7 cellular contexts compared by ENCODE assay signal in genomic region chr20:20710847-20711315, GRCh38. TPM values are rescaled to one million over a fixed set of nuclear protein-coding genes. Genes with fewer than 3 reads are reported as not detected.
DNase-seq lines count a peak whose midpoint lies in the region; ATAC-seq lines count a peak whose summit lies in the region.

No MANE protein-coding gene starts in this region.

- H3K36me3 ChIP-seq in iPS-20b (ENCODE audit: insufficient read depth, low read depth, low read length) (no peaks in the 10 kb centered on the region), subcutaneous abdominal adipose tissue (ENCODE audit: control insufficient read depth in 5 of 5, insufficient read depth in 5 of 5, low read length in 5 of 5) (no peaks in the 10 kb centered on the region)

- no peak for DNase-seq in T-helper 17 cell

- H3K36me3 Mint-ChIP-seq in T-helper 17 cell (ENCODE audit: low read depth), result no peaks in the 10 kb centered on the region

- H3K4me3 ChIP-seq in iPS-20b (ENCODE audit: low read length), result peak overlapping the region; percentile 82
- H3K4me3 ChIP-seq in subcutaneous abdominal adipose tissue (ENCODE audit: low read depth in 1 of 5, low read length in 5 of 5), result peak overlapping the region; percentile 66 to 87 (median 79)

- H3K4me1 Mint-ChIP-seq in T-helper 17 cell, result peaks cover 34% of the 10 kb centered on the region

- H3K9me3 ChIP-seq in T-helper 17 cell (ENCODE audit: control insufficient read depth, low read length, poor library complexity, severe bottlenecking) (no peaks in the 10 kb centered on the region), iPS-20b (ENCODE audit: insufficient read depth, low read depth, low read length) (no peaks in the 10 kb centered on the region), subcutaneous abdominal adipose tissue (ENCODE audit: control insufficient read depth in 5 of 5, low read length in 5 of 5) (no peaks in the 10 kb centered on the region)

- no peaks in the 10 kb centered on the region for H3K27me3 ChIP-seq in iPS-20b (ENCODE audit: insufficient read depth, low read length)
- no peaks in the 10 kb centered on the region for H3K27me3 ChIP-seq in subcutaneous abdominal adipose tissue (ENCODE audit: control insufficient read depth in 5 of 5, insufficient read depth in 4 of 5, low read length in 5 of 5)

- peak overlapping the region; percentile 92 for H3K27ac Mint-ChIP-seq in T-helper 17 cell

- ATAC-seq in GM18502 (IDR thresholded peaks at IDR 0.05; ENCODE audit: poor library complexity, unreplicated experiment) (peak; percentile 26), HG03159 (IDR thresholded peaks at IDR 0.05; ENCODE audit: unreplicated experiment) (peak; percentile 32), T-helper 17 cell (no peak), HG03378 (IDR thresholded peaks at IDR 0.05; ENCODE audit: unreplicated experiment) (no peak), GM21528 (IDR thresholded peaks at IDR 0.05; ENCODE audit: low FRiP score, unreplicated experiment) (no peak)

- H3K27ac ChIP-seq in iPS-20b (ENCODE audit: low read length) (no peak overlapping the region), subcutaneous abdominal adipose tissue (ENCODE audit: low read depth, low read length) (peak overlapping the region; percentile 81)

- H3K9ac ChIP-seq in iPS-20b (ENCODE audit: low read depth, low read length), result peak overlapping the region; percentile 74; the same call in 1 of the 2 replicates
- peak overlapping the region in 4 of 5 donors; percentile 74 to 90 (median 76) for H3K9ac ChIP-seq in subcutaneous abdominal adipose tissue (ENCODE audit: low read length in 5 of 5)

- peaks cover under 1% of the 10 kb centered on the region for H3K27me3 Mint-ChIP-seq in T-helper 17 cell

- H3K4me3 Mint-ChIP-seq in T-helper 17 cell, result peak overlapping the region; percentile 91

- H3K4me1 ChIP-seq in iPS-20b (ENCODE audit: insufficient read depth, low read length) (peaks cover 14% of the 10 kb centered on the region), subcutaneous abdominal adipose tissue (ENCODE audit: control insufficient read depth in 5 of 5, insufficient read depth in 5 of 5, low read length in 5 of 5) (peaks cover 3 to 53% (median 36%) of the 10 kb centered on the region in 5 donors)

RNA-seq across cellular contexts. Expression of gene RALGAPA2, which starts 1.6 kb away (rescaled TPM):
- total RNA-seq in T-helper 17 cell, result 10 to 100 TPM; 27.8 to 29.5 TPM

Comparison
In these comparisons a context has a peak if more than half of its experiments do, and no peak if none do; other contexts are left out.
1. ATAC-seq: peak in GM18502 (single experiment) and HG03159 (single experiment); none in T-helper 17 cell (single experiment), HG03378 (single experiment) and GM21528 (single experiment).